ENCODE assay signal across 17 cellular contexts in the genomic region with DNA sequence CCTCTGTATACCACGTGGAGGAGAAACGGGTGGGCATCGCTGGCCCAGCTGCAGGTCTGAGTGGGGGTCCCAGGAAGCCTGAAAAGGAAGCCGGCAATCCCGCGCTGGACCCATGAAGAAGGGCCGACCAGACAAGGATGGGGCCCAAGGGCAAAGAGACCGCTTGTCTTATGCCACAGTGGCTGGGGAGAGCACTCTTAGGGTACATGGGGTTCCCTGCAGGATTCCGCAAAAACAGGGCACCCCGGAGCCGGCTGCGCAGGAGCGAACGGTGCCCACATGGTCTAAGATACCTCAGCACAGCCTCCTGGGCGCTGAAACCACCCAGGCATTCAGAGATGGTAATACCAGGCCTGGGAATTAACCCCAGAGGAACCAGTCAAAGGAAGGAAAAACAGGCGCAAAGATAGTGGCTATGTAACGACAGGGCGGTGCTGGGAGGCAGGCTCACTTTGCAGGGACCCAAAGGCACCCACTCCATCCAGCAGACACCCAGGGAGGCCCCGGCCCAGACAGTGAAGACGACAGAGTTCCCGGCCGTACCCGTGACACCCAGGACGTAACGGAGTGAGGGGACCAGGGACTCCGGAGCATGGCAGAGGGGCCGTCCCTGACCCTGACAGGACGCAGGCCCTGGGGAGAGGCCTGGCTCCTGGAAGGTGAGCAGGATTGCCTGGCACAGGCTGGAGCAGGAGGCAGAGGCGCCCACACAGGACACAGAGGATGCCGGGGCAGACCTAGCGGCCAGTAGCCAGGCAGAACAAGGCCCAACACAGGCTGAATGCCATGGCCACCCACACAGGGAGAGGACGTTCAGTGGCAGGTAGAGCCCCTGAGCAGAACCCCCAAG. TPM values are rescaled to one million over a fixed set of nuclear protein-coding genes. Genes with fewer than 3 reads are reported as not detected.
A peak's percentile ranks its signal among the peaks of the same experiment; 100 is the strongest.
DNase-seq lines count a peak whose midpoint lies in the region; ATAC-seq and TF ChIP-seq lines count a peak whose summit lies in the region.
"Had no signal": no experiment of that assay in that cellular context is flagged by ENCODE, and none has a peak within 500 bp of the region (broad histone marks: within the 10 kb centered on the region; RNA-seq: fewer than 3 reads in every experiment).

No MANE protein-coding gene starts in this region.

- H3K4me3 Mint-ChIP-seq in natural killer cell: no peak overlapping the region
- H3K4me3 Mint-ChIP-seq in natural killer cell treated with Interleukin-12 subunit alpha and Interleukin-12 subunit beta and Interleukin-15 and Interleukin-18, amount 100 ng/mL, for 72 hours: no peak overlapping the region
- no peak overlapping the region for H3K4me3 Mint-ChIP-seq in activated CD8-positive, alpha-beta T cell treated with anti-CD3 and anti-CD28 coated beads for 36 hours
- no peak overlapping the region for H3K4me3 Mint-ChIP-seq in naive thymus-derived CD4-positive, alpha-beta T cell
- no peak overlapping the region for H3K4me3 Mint-ChIP-seq in T-helper 2 cell treated with Interferon-gamma antibody and Interleukin-4, amounts not matched to agents 5 μg/mL and 100 μg/mL, for 36 hours
- H3K4me3 Mint-ChIP-seq: activated CD4-positive, alpha-beta T cell treated with anti-CD3 and anti-CD28 coated beads, Interleukin-2, amount 10 ng/mL, durations not matched to agents 7 days and 5 days; activated naive CD8-positive, alpha-beta T cell treated with anti-CD3 and anti-CD28 coated beads, Interleukin-2, amount 10 ng/mL, durations not matched to agents 7 days and 5 days; activated T-cell treated with anti-CD3 and anti-CD28 coated beads, Interleukin-2, amount 50 U/mL, for 24 hours had no signal

- no peaks in the 10 kb centered on the region for H3K9me3 Mint-ChIP-seq in natural killer cell
- H3K9me3 Mint-ChIP-seq in natural killer cell treated with Interleukin-12 subunit alpha and Interleukin-12 subunit beta and Interleukin-15 and Interleukin-18, amount 100 ng/mL, for 72 hours: no peaks in the 10 kb centered on the region
- no peaks in the 10 kb centered on the region for H3K9me3 Mint-ChIP-seq in activated CD8-positive, alpha-beta T cell treated with anti-CD3 and anti-CD28 coated beads for 36 hours
- no peaks in the 10 kb centered on the region for H3K9me3 Mint-ChIP-seq in naive thymus-derived CD4-positive, alpha-beta T cell
- no peaks in the 10 kb centered on the region for H3K9me3 Mint-ChIP-seq in T-helper 2 cell treated with Interferon-gamma antibody and Interleukin-4, amounts not matched to agents 5 μg/mL and 100 μg/mL, for 36 hours
- H3K9me3 Mint-ChIP-seq: activated CD4-positive, alpha-beta T cell treated with anti-CD3 and anti-CD28 coated beads, Interleukin-2, amount 10 ng/mL, durations not matched to agents 7 days and 5 days; activated naive CD8-positive, alpha-beta T cell treated with anti-CD3 and anti-CD28 coated beads, Interleukin-2, amount 10 ng/mL, durations not matched to agents 7 days and 5 days; activated T-cell treated with anti-CD3 and anti-CD28 coated beads, Interleukin-2, amount 50 U/mL, for 24 hours had no signal

- H2AFZ ChIP-seq in osteoblast (ENCODE audit: low read length): no peak overlapping the region

- H3K79me2 ChIP-seq in osteoblast (ENCODE audit: insufficient read depth, low read length): peaks cover 91% of the 10 kb centered on the region

- no peak for TF ChIP-seq CTCF in natural killer cell (IDR thresholded peaks at IDR 0.05)
- TF ChIP-seq CTCF in brain microvascular endothelial cell (IDR thresholded peaks at IDR 0.05; ENCODE audit: low read depth, low read length, missing control alignments): no peak
- TF ChIP-seq CTCF in osteoblast (IDR thresholded peaks at IDR 0.05; ENCODE audit: extremely low read depth, low read depth, low read length): no peak
- no peak for TF ChIP-seq CTCF in activated CD8-positive, alpha-beta T cell treated with anti-CD3 and anti-CD28 coated beads for 36 hours (IDR thresholded peaks at IDR 0.05)

- ATAC-seq in natural killer cell (no peak), HG03571 (IDR thresholded peaks at IDR 0.05; ENCODE audit: unreplicated experiment) (no peak)
- ATAC-seq in natural killer cell treated with Interleukin-12 subunit alpha and Interleukin-12 subunit beta and Interleukin-15 and Interleukin-18, amount 100 ng/mL, for 72 hours: no peak
- no peak for ATAC-seq in activated CD8-positive, alpha-beta T cell treated with anti-CD3 and anti-CD28 coated beads for 36 hours
- ATAC-seq in naive thymus-derived CD4-positive, alpha-beta T cell: no peak

- H3K4me3 ChIP-seq in brain microvascular endothelial cell (ENCODE audit: low read depth, low read length) (no peak overlapping the region), osteoblast (ENCODE audit: insufficient read depth, low read length) (no peak overlapping the region)
- no peak overlapping the region for H3K4me3 ChIP-seq in naive thymus-derived CD4-positive, alpha-beta T cell (ENCODE audit: low read length)
- H3K4me3 ChIP-seq: uterus had no signal

- no peaks in the 10 kb centered on the region for H3K27me3 Mint-ChIP-seq in natural killer cell (ENCODE audit: low read depth in 2 of 2)
- no peaks in the 10 kb centered on the region for H3K27me3 Mint-ChIP-seq in natural killer cell treated with Interleukin-12 subunit alpha and Interleukin-12 subunit beta and Interleukin-15 and Interleukin-18, amount 100 ng/mL, for 72 hours
- H3K27me3 Mint-ChIP-seq in activated CD8-positive, alpha-beta T cell treated with anti-CD3 and anti-CD28 coated beads for 36 hours: no peaks in the 10 kb centered on the region
- no peaks in the 10 kb centered on the region for H3K27me3 Mint-ChIP-seq in naive thymus-derived CD4-positive, alpha-beta T cell
- no peaks in the 10 kb centered on the region for H3K27me3 Mint-ChIP-seq in T-helper 2 cell treated with Interferon-gamma antibody and Interleukin-4, amounts not matched to agents 5 μg/mL and 100 μg/mL, for 36 hours (ENCODE audit: low read depth)
- H3K27me3 Mint-ChIP-seq: activated CD4-positive, alpha-beta T cell treated with anti-CD3 and anti-CD28 coated beads, Interleukin-2, amount 10 ng/mL, durations not matched to agents 7 days and 5 days; activated naive CD8-positive, alpha-beta T cell treated with anti-CD3 and anti-CD28 coated beads, Interleukin-2, amount 10 ng/mL, durations not matched to agents 7 days and 5 days; activated T-cell treated with anti-CD3 and anti-CD28 coated beads, Interleukin-2, amount 50 U/mL, for 24 hours had no signal

- H3K27me3 ChIP-seq in brain microvascular endothelial cell (replicated peaks) (no peaks in the 10 kb centered on the region), osteoblast (ENCODE audit: insufficient read depth, low read length) (no peaks in the 10 kb centered on the region)
- no peaks in the 10 kb centered on the region for H3K27me3 ChIP-seq in naive thymus-derived CD4-positive, alpha-beta T cell (ENCODE audit: control insufficient read depth in 2 of 2, insufficient read depth in 2 of 2, low read length in 2 of 2)
- H3K27me3 ChIP-seq: uterus had no signal

- H3K4me1 ChIP-seq in osteoblast (ENCODE audit: insufficient read depth, low read length): peaks cover 56% of the 10 kb centered on the region
- peaks cover 18% of the 10 kb centered on the region in 2 donors for H3K4me1 ChIP-seq in naive thymus-derived CD4-positive, alpha-beta T cell (ENCODE audit: control insufficient read depth in 2 of 2, insufficient read depth in 2 of 2, low read length in 2 of 2)

- H3K27ac Mint-ChIP-seq in natural killer cell: peak overlapping the region; percentile 43 to 49
- H3K27ac Mint-ChIP-seq in natural killer cell treated with Interleukin-12 subunit alpha and Interleukin-12 subunit beta and Interleukin-15 and Interleukin-18, amount 100 ng/mL, for 72 hours: peak overlapping the region in 1 of 2 donors; percentile 29
- H3K27ac Mint-ChIP-seq in activated CD8-positive, alpha-beta T cell treated with anti-CD3 and anti-CD28 coated beads for 36 hours: no peak overlapping the region
- H3K27ac Mint-ChIP-seq in naive thymus-derived CD4-positive, alpha-beta T cell: peak overlapping the region in 1 of 9 donors; percentile 37
- H3K27ac Mint-ChIP-seq in T-helper 2 cell treated with Interferon-gamma antibody and Interleukin-4, amounts not matched to agents 5 μg/mL and 100 μg/mL, for 36 hours: no peak overlapping the region
- H3K27ac Mint-ChIP-seq: activated CD4-positive, alpha-beta T cell treated with anti-CD3 and anti-CD28 coated beads, Interleukin-2, amount 10 ng/mL, durations not matched to agents 7 days and 5 days; activated naive CD8-positive, alpha-beta T cell treated with anti-CD3 and anti-CD28 coated beads, Interleukin-2, amount 10 ng/mL, durations not matched to agents 7 days and 5 days; activated T-cell treated with anti-CD3 and anti-CD28 coated beads, Interleukin-2, amount 50 U/mL, for 24 hours had no signal

- H3K36me3 ChIP-seq in brain microvascular endothelial cell (replicated peaks) (no peaks in the 10 kb centered on the region), osteoblast (ENCODE audit: insufficient read depth, low read length) (no peaks in the 10 kb centered on the region)
- H3K36me3 ChIP-seq in naive thymus-derived CD4-positive, alpha-beta T cell (ENCODE audit: control insufficient read depth in 2 of 3, insufficient read depth in 3 of 3, low read length in 3 of 3): no peaks in the 10 kb centered on the region
- H3K36me3 ChIP-seq: uterus had no signal

- H3K4me1 Mint-ChIP-seq in natural killer cell: peaks cover 23 to 65% of the 10 kb centered on the region in 2 donors
- H3K4me1 Mint-ChIP-seq in natural killer cell treated with Interleukin-12 subunit alpha and Interleukin-12 subunit beta and Interleukin-15 and Interleukin-18, amount 100 ng/mL, for 72 hours (ENCODE audit: low read depth in 2 of 2): peaks cover 2 to 16% of the 10 kb centered on the region in 2 donors
- peaks cover 16% of the 10 kb centered on the region for H3K4me1 Mint-ChIP-seq in activated CD8-positive, alpha-beta T cell treated with anti-CD3 and anti-CD28 coated beads for 36 hours (ENCODE audit: low read depth)
- peaks cover 0 to 32% (median 16%) of the 10 kb centered on the region in 7 donors for H3K4me1 Mint-ChIP-seq in naive thymus-derived CD4-positive, alpha-beta T cell
- H3K4me1 Mint-ChIP-seq in T-helper 2 cell treated with Interferon-gamma antibody and Interleukin-4, amounts not matched to agents 5 μg/mL and 100 μg/mL, for 36 hours (ENCODE audit: low read depth): peaks cover 1% of the 10 kb centered on the region

- CTCF ChIA-PET in activated CD8-positive, alpha-beta T cell treated with anti-CD3 and anti-CD28 coated beads for 36 hours (lab: Charles Lee): interaction anchor here (1.2 to 1.5 kb wide), 3 partner anchors 8 to 37 kb away, joined by 3 to 4 read pairs (median 3); no protein-coding TSS in a partner anchor
- CTCF ChIA-PET in naive thymus-derived CD4-positive, alpha-beta T cell (lab: Charles Lee): interaction anchor here (0.9 kb wide), 1 partner anchor 11 kb away, joined by 3 read pairs; no protein-coding TSS in a partner anchor

- DNase-seq in natural killer cell (no peak), brain microvascular endothelial cell (no peak), osteoblast (ENCODE audit: insufficient read length, low spot score, missing footprints) (peak; percentile 76)
- no peak for DNase-seq in natural killer cell treated with Interleukin-12 subunit alpha and Interleukin-12 subunit beta and Interleukin-15 and Interleukin-18, amount 100 ng/mL, for 72 hours (ENCODE audit: low spot score)
- DNase-seq in activated CD8-positive, alpha-beta T cell treated with anti-CD3 and anti-CD28 coated beads for 36 hours: no peak
- no peak for DNase-seq in naive thymus-derived CD4-positive, alpha-beta T cell
- DNase-seq in T-helper 2 cell treated with Interferon-gamma antibody and Interleukin-4, amounts not matched to agents 5 μg/mL and 100 μg/mL, for 36 hours (ENCODE audit: low spot score): no peak
- DNase-seq: activated CD4-positive, alpha-beta T cell treated with anti-CD3 and anti-CD28 coated beads, Interleukin-2, amount 10 ng/mL, durations not matched to agents 7 days and 5 days; activated naive CD8-positive, alpha-beta T cell treated with anti-CD3 and anti-CD28 coated beads, Interleukin-2, amount 10 ng/mL, durations not matched to agents 7 days and 5 days; activated T-cell treated with anti-CD3 and anti-CD28 coated beads, Interleukin-2, amount 50 U/mL, for 24 hours; effector CD8-positive, alpha-beta T cell; H7; NCI-H1694 treated with DMSO at 0.1 percent for 48 hours; stimulated activated CD4-positive, alpha-beta T cell treated with anti-CD3 and anti-CD28 coated beads, Interleukin-12 subunit alpha, Interleukin-12 subunit beta, amount 100 ng/mL, for 4 hours; stimulated activated naive CD4-positive, alpha-beta T cell treated with Interleukin-2 at 50 U/mL for 16 hours; uterus had no signal

- no peaks in the 10 kb centered on the region for H3K36me3 Mint-ChIP-seq in natural killer cell
- H3K36me3 Mint-ChIP-seq in natural killer cell treated with Interleukin-12 subunit alpha and Interleukin-12 subunit beta and Interleukin-15 and Interleukin-18, amount 100 ng/mL, for 72 hours: no peaks in the 10 kb centered on the region
- no peaks in the 10 kb centered on the region for H3K36me3 Mint-ChIP-seq in activated CD8-positive, alpha-beta T cell treated with anti-CD3 and anti-CD28 coated beads for 36 hours (ENCODE audit: low read depth)
- no peaks in the 10 kb centered on the region for H3K36me3 Mint-ChIP-seq in naive thymus-derived CD4-positive, alpha-beta T cell
- H3K36me3 Mint-ChIP-seq in T-helper 2 cell treated with Interferon-gamma antibody and Interleukin-4, amounts not matched to agents 5 μg/mL and 100 μg/mL, for 36 hours (ENCODE audit: low read depth): no peaks in the 10 kb centered on the region
- H3K36me3 Mint-ChIP-seq: activated naive CD8-positive, alpha-beta T cell treated with anti-CD3 and anti-CD28 coated beads, Interleukin-2, amount 10 ng/mL, durations not matched to agents 7 days and 5 days had no signal

- in situ Hi-C loops in brain microvascular endothelial cell (cut with HindIII; ENCODE audit: low pct_ligation_motif_present, low sequenced_read_pairs): loop anchor here (25.0 kb wide), 1 partner anchor 388 kb away; a partner anchor contains a TSS

- peak overlapping the region; percentile 55 for H3K4me2 ChIP-seq in osteoblast (ENCODE audit: insufficient read depth, low read length)

- H3K27ac ChIP-seq in brain microvascular endothelial cell (peak overlapping the region; percentile 80), osteoblast (ENCODE audit: low read depth, low read length) (peak overlapping the region; percentile 67)
- no peak overlapping the region for H3K27ac ChIP-seq in naive thymus-derived CD4-positive, alpha-beta T cell (ENCODE audit: low read depth, low read length)
- H3K27ac ChIP-seq: uterus had no signal

- POLR2A ChIA-PET in activated CD8-positive, alpha-beta T cell treated with anti-CD3 and anti-CD28 coated beads for 36 hours (lab: Charles Lee): no interaction called here
- POLR2A ChIA-PET in naive thymus-derived CD4-positive, alpha-beta T cell (lab: Charles Lee): no interaction called here

- no peaks in the 10 kb centered on the region for H3K9me3 ChIP-seq in osteoblast (ENCODE audit: low read depth, low read length)
- no peaks in the 10 kb centered on the region for H3K9me3 ChIP-seq in naive thymus-derived CD4-positive, alpha-beta T cell (ENCODE audit: control insufficient read depth in 2 of 3, low read length in 3 of 3)
- H3K9me3 ChIP-seq: uterus had no signal

- intact Hi-C loops in natural killer cell (cut with micrococcal nuclease): no loop called here
- intact Hi-C loops in activated CD8-positive, alpha-beta T cell treated with anti-CD3 and anti-CD28 coated beads for 36 hours (cut with micrococcal nuclease): no loop called here
- intact Hi-C loops in naive thymus-derived CD4-positive, alpha-beta T cell (cut with micrococcal nuclease): no loop called here

- peaks cover 67% of the 10 kb centered on the region for H4K20me1 ChIP-seq in osteoblast (ENCODE audit: insufficient read depth, low read length)

RNA-seq across cellular contexts. Expression of a gene that starts 10.3 kb away (rescaled TPM):
- total RNA-seq in natural killer cell (100 to 1,000 TPM; 172 to 197 (median 183) TPM), osteoblast (187 and 207 TPM in 2 replicates)
- 100 to 1,000 TPM in 1 of 2 donors, 10 to 100 TPM in 1; 84.8 to 298 TPM for total RNA-seq in natural killer cell treated with Interleukin-12 subunit alpha and Interleukin-12 subunit beta and Interleukin-15 and Interleukin-18, amount 100 ng/mL, for 72 hours
- 10 to 100 TPM; 87.7 to 91.8 TPM for total RNA-seq in activated CD8-positive, alpha-beta T cell treated with anti-CD3 and anti-CD28 coated beads for 36 hours
- total RNA-seq in naive thymus-derived CD4-positive, alpha-beta T cell: 100 to 1,000 TPM in 4 of 5 experiments, 10 to 100 TPM in 1; 84.5 to 237 (median 124) TPM
- polyA plus RNA-seq in naive thymus-derived CD4-positive, alpha-beta T cell: 10 to 100 TPM in 1 of 2 donors, 1 to 10 TPM in 1; 3.6 to 12.2 TPM

RNA-seq across cellular contexts. Expression of a gene that starts 28.8 kb away (rescaled TPM):
- 1 to 10 TPM; 2.2 to 3.8 (median 2.6) TPM for total RNA-seq in natural killer cell
- total RNA-seq in natural killer cell treated with Interleukin-12 subunit alpha and Interleukin-12 subunit beta and Interleukin-15 and Interleukin-18, amount 100 ng/mL, for 72 hours: 100 to 1,000 TPM in 1 of 2 donors, 10 to 100 TPM in 1; 50.0 to 129 TPM
- 2.9 TPM in 2 replicates for total RNA-seq in osteoblast
- 100 to 1,000 TPM; 180 to 182 TPM for total RNA-seq in activated CD8-positive, alpha-beta T cell treated with anti-CD3 and anti-CD28 coated beads for 36 hours
- 10 to 100 TPM in 1 of 5 experiments, 1 to 10 TPM in 1, under 1 TPM in 2, not detected in 1; 0.35 to 79.2 (median 1.6) TPM for total RNA-seq in naive thymus-derived CD4-positive, alpha-beta T cell
- polyA plus RNA-seq in naive thymus-derived CD4-positive, alpha-beta T cell: under 1 TPM; 0.09 to 0.19 TPM

RNA-seq across cellular contexts. Expression of a gene that starts 37.0 kb away (rescaled TPM):
- total RNA-seq in natural killer cell (100 to 1,000 TPM; 118 to 123 (median 120) TPM), osteoblast (41.8 and 53.6 TPM in 2 replicates)
- 100 to 1,000 TPM; 142 to 192 TPM for total RNA-seq in natural killer cell treated with Interleukin-12 subunit alpha and Interleukin-12 subunit beta and Interleukin-15 and Interleukin-18, amount 100 ng/mL, for 72 hours
- total RNA-seq in activated CD8-positive, alpha-beta T cell treated with anti-CD3 and anti-CD28 coated beads for 36 hours: 100 to 1,000 TPM; 236 to 240 TPM
- 100 to 1,000 TPM; 134 to 178 (median 161) TPM for total RNA-seq in naive thymus-derived CD4-positive, alpha-beta T cell
- 100 to 1,000 TPM; 446 to 513 TPM for polyA plus RNA-seq in naive thymus-derived CD4-positive, alpha-beta T cell

Comparison
In these comparisons a context has a peak if more than half of its experiments do, and no peak if none do; other contexts are left out.
1. H3K27ac Mint-ChIP-seq: peak in natural killer cell (2 of 2); none in activated CD8-positive, alpha-beta T cell treated with anti-CD3 and anti-CD28 coated beads for 36 hours (single experiment) and T-helper 2 cell treated with Interferon-gamma antibody and Interleukin-4, amounts not matched to agents 5 μg/mL and 100 μg/mL, for 36 hours (single experiment).